In the genomic region with DNA sequence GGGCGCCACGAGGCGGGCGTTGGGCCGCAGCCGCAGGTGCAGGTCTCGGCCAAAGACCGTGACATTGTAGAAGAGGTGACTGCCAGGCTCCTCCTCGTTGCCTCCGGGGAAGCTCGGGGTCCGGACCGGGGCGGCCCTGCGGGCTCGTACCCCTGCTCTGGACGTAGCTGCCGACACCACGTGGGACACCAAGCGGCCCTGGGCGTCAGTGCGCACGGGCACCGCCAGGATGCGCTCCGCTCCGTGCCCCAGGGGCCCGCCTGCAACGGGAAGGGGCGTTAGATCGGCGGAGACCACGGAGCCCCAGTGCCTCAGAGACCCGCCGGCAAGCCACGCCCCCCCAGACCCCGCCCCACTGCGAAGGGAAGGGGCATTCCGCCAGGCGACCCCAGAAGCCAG, we compare ENCODE assay signal across 9 cellular contexts. TPM values are rescaled to one million over a fixed set of nuclear protein-coding genes. Genes with fewer than 3 reads are reported as not detected.
DNase-seq lines count a peak whose midpoint lies in the region; ATAC-seq and TF ChIP-seq lines count a peak whose summit lies in the region.
"Had no signal": no experiment of that assay in that cellular context is flagged by ENCODE, and none has a peak within 500 bp of the region (broad histone marks: within the 10 kb centered on the region; RNA-seq: fewer than 3 reads in every experiment).

No MANE protein-coding gene starts in this region.

- peak overlapping the region; percentile 82 for H2AFZ ChIP-seq in smooth muscle cell (ENCODE audit: low read depth)

- no peaks in the 10 kb centered on the region for H3K79me2 ChIP-seq in smooth muscle cell (ENCODE audit: low read depth)

- H3K36me3 ChIP-seq in WERI-Rb-1 (no peaks in the 10 kb centered on the region), smooth muscle cell (ENCODE audit: low read depth) (no peaks in the 10 kb centered on the region)

- H3K27me3 ChIP-seq in WERI-Rb-1 (ENCODE audit: insufficient read depth, low read depth, severe bottlenecking) = peaks cover 24% of the 10 kb centered on the region
- peaks cover 19% of the 10 kb centered on the region for H3K27me3 ChIP-seq in smooth muscle cell (ENCODE audit: low read depth)

- H3K9ac ChIP-seq in smooth muscle cell (ENCODE audit: low read depth) = no peak overlapping the region

- TF ChIP-seq CTCF in WERI-Rb-1 (IDR thresholded peaks at IDR 0.05; ENCODE audit: low read depth, low read length) (peak; percentile 57), smooth muscle cell (IDR thresholded peaks at IDR 0.05; ENCODE audit: borderline replicate concordance, insufficient read depth, poor library complexity, severe bottlenecking) (peak; percentile 36)

- 1% methylated on average over 21 of the region's 40 CpGs for WGBS in smooth muscle cell (ENCODE audit: low lambda C conversion rate)

- ATAC-seq in HG03280 (IDR thresholded peaks at IDR 0.05; ENCODE audit: unreplicated experiment) = no peak

- peak overlapping the region; percentile 35 for H3K4me3 ChIP-seq in WERI-Rb-1 (ENCODE audit: low read depth, low read length)
- H3K4me3 ChIP-seq in smooth muscle cell = peak overlapping the region; percentile 82

- H3K4me1 ChIP-seq in smooth muscle cell (ENCODE audit: low read depth) = peaks cover 12% of the 10 kb centered on the region

- peak overlapping the region; percentile 93 for H3K4me2 ChIP-seq in smooth muscle cell

- H4K20me1 ChIP-seq in smooth muscle cell (ENCODE audit: low read depth) = peaks cover 45% of the 10 kb centered on the region

- H3K27ac ChIP-seq in WERI-Rb-1 (no peak overlapping the region), smooth muscle cell (ENCODE audit: low read depth) (no peak overlapping the region)

- H3F3A ChIP-seq in smooth muscle cell (ENCODE audit: low read depth) = no peaks in the 10 kb centered on the region

- peak; percentile 15 for DNase-seq in NCI-H1105 treated with DMSO at 0.1 percent for 48 hours (lab: John Stamatoyannopoulos, UW)
- no peak for DNase-seq in NCI-H1105 (lab: John Stamatoyannopoulos, UW)
- peak; percentile 24 for DNase-seq in WERI-Rb-1
- DNase-seq in hepatic stellate cell (ENCODE audit: low spot score) = peak; percentile 87
- DNase-seq in smooth muscle cell (lab: John Stamatoyannopoulos, UW; ENCODE audit: unreplicated experiment) = no peak
- no peak for DNase-seq in SHP77 treated with DMSO at 0.1 percent for 48 hours (lab: John Stamatoyannopoulos, UW)
- DNase-seq in activated CD4-positive, alpha-beta T cell treated with anti-CD3 and anti-CD28 coated beads, Interleukin-2, amount 50 U/mL, for 4 hours = no peak
- DNase-seq: CD4-positive, CD25-positive, alpha-beta regulatory T cell had no signal

- no peaks in the 10 kb centered on the region for H3K9me3 ChIP-seq in WERI-Rb-1 (ENCODE audit: severe bottlenecking)
- no peaks in the 10 kb centered on the region for H3K9me3 ChIP-seq in smooth muscle cell (replicated peaks; ENCODE audit: low read depth)

RNA-seq across cellular contexts. Expression of a gene that starts 1.4 kb away (rescaled TPM):
- 22.8 and 32.0 TPM in 2 replicates for total RNA-seq in smooth muscle cell
- 25.3 and 37.5 TPM in 2 replicates for polyA plus RNA-seq in smooth muscle cell
- total RNA-seq: CD4-positive, CD25-positive, alpha-beta regulatory T cell had no signal

Comparison
In these comparisons a context has a peak if more than half of its experiments do, and no peak if none do; other contexts are left out.
1. DNase-seq: peak in NCI-H1105 treated with DMSO at 0.1 percent for 48 hours (single experiment), WERI-Rb-1 (single experiment) and hepatic stellate cell (single experiment); none in NCI-H1105 (single experiment), smooth muscle cell (single experiment), SHP77 treated with DMSO at 0.1 percent for 48 hours (single experiment) and activated CD4-positive, alpha-beta T cell treated with anti-CD3 and anti-CD28 coated beads, Interleukin-2, amount 50 U/mL, for 4 hours (0 of 2).